In genomic region chr17:38449364-38449763, GRCh38 we compare ENCODE assay signal across 10 cellular contexts. TPM values are rescaled to one million over a fixed set of nuclear protein-coding genes. Genes with fewer than 3 reads are reported as not detected.
DNase-seq lines count a peak whose midpoint lies in the region; TF ChIP-seq lines count a peak whose summit lies in the region.
"Had no signal": no experiment of that assay in that cellular context is flagged by ENCODE, and none has a peak within 500 bp of the region (broad histone marks: within the 10 kb centered on the region; RNA-seq: fewer than 3 reads in every experiment).

No MANE protein-coding gene starts in this region.

- POLR2A ChIA-PET in PC-9 (lab: Charles Lee; ENCODE audit: unreplicated experiment), result no interaction called here
- POLR2A ChIA-PET in SK-N-SH (lab: Yijun Ruan, JAX), result no interaction called here

- H3K4me1 ChIP-seq in ACC112 (ENCODE audit: control insufficient read depth, insufficient read depth, low read length, unreplicated experiment) (peaks cover 61% of the 10 kb centered on the region), PC-9 (replicated peaks; ENCODE audit: insufficient read depth) (peaks cover 71% of the 10 kb centered on the region), SK-N-SH (ENCODE audit: control insufficient read depth in 1 of 2, insufficient read depth in 2 of 2, low read depth in 1 of 2, low read length in 1 of 2) (peaks cover 24 to 50% of the 10 kb centered on the region in 2 experiments; a peak in 3 of 4 replicates), MM.1S (ENCODE audit: low read length) (peaks cover 3% of the 10 kb centered on the region; the same call in 1 of the 2 replicates)

- TF ChIP-seq POLR2A in erythroblast (IDR thresholded peaks at IDR 0.05; ENCODE audit: low read length), result no peak

- intact Hi-C loops in PC-9 (cut with micrococcal nuclease; ENCODE audit: unreplicated experiment), result no loop called here

- no TSS peak for BruUV-seq in PC-9 (replicated peaks; lab: Mats Ljungman, UMichigan)

- H3K27ac ChIP-seq in ACC112 (ENCODE audit: low read depth, low read length) (peak overlapping the region; percentile 29; the same call in 1 of the 2 replicates), PC-9 (peak overlapping the region; percentile 81), SK-N-SH (ENCODE audit: low read depth in 2 of 2, low read length in 1 of 2) (0 out of 4 replicates have a peak overlapping the region, but pooled peaks of 1 of the 2 experiments have one; percentile 17), MM.1S (ENCODE audit: low read length) (no peak overlapping the region)

- H3K4me2 ChIP-seq in PC-9 (peak overlapping the region; percentile 55), SK-N-SH (no peak overlapping the region), MM.1S (ENCODE audit: low read depth, low read length) (no peak overlapping the region)

- H3K79me2 ChIP-seq in ACC112 (ENCODE audit: control insufficient read depth, insufficient read depth, low read length, unreplicated experiment) (peaks cover 60% of the 10 kb centered on the region), PC-9 (ENCODE audit: low read depth) (peaks cover 14% of the 10 kb centered on the region; the same call in 1 of the 2 replicates), SK-N-SH (ENCODE audit: insufficient read depth) (peaks cover 93% of the 10 kb centered on the region), MM.1S (ENCODE audit: low read length) (peaks cover 92% of the 10 kb centered on the region)

- WGBS in SK-N-SH (ENCODE audit: low lambda C conversion rate), result 89% methylated on average over 14 of the region's 15 CpGs

- TF ChIP-seq EP300 in SK-N-SH (IDR thresholded peaks at IDR 0.05; ENCODE audit: borderline replicate concordance in 1 of 2, low read depth in 1 of 2, low read length in 1 of 2), result no peak

- CTCF ChIA-PET in PC-9 (lab: Charles Lee) (no interaction called here), SK-N-SH (lab: Yijun Ruan, JAX) (interaction anchor here (1.0 to 1.6 kb wide), 2 partner anchors 36 to 43 kb away, joined by 3 to 5 read pairs; no protein-coding TSS in a partner anchor)

- H3K9ac ChIP-seq in SK-N-SH (no peak overlapping the region), MM.1S (ENCODE audit: low read length) (no peak overlapping the region)

- H2AFZ ChIP-seq in ACC112 (ENCODE audit: low read length, unreplicated experiment) (no peak overlapping the region), PC-9 (no peak overlapping the region), SK-N-SH (ENCODE audit: low read depth) (no peak overlapping the region), MM.1S (ENCODE audit: low read length) (no peak overlapping the region)

- H3K36me3 ChIP-seq in ACC112 (ENCODE audit: insufficient read depth, low read length) (no peaks in the 10 kb centered on the region), PC-9 (ENCODE audit: low read depth) (no peaks in the 10 kb centered on the region), SK-N-SH (replicated peaks in 1 of 2; ENCODE audit: control insufficient read depth in 1 of 2, insufficient read depth in 2 of 2, low read length in 1 of 2) (peaks cover 0 to 8% of the 10 kb centered on the region in 2 experiments), MM.1S (replicated peaks; ENCODE audit: insufficient read depth, low read length) (no peaks in the 10 kb centered on the region)

- H3K9me3 ChIP-seq in PC-9 (ENCODE audit: insufficient read depth, low read depth) (no peaks in the 10 kb centered on the region), SK-N-SH (no peaks in the 10 kb centered on the region), MM.1S (replicated peaks; ENCODE audit: insufficient read depth, low read length) (no peaks in the 10 kb centered on the region)

- no peak for TF ChIP-seq RAD21 in SK-N-SH (IDR thresholded peaks at IDR 0.05; ENCODE audit: low read length)

- peaks cover 37% of the 10 kb centered on the region for H3F3A ChIP-seq in PC-9 (ENCODE audit: insufficient read depth, low read depth)
- peaks cover 6% of the 10 kb centered on the region for H3F3A ChIP-seq in SK-N-SH (replicated peaks; ENCODE audit: insufficient read depth)
- H3F3A ChIP-seq in MM.1S (ENCODE audit: insufficient read depth, low read length), result no peaks in the 10 kb centered on the region

- H3K4me3 ChIP-seq in ACC112 (ENCODE audit: low read depth, low read length) (no peak overlapping the region), PC-9 (peak overlapping the region; percentile 12; the same call in 1 of the 2 replicates), SK-N-SH (ENCODE audit: low read depth in 2 of 2, low read length in 1 of 2) (no peak overlapping the region), MM.1S (ENCODE audit: low read length) (no peak overlapping the region)

- H3K27me3 ChIP-seq in ACC112 (ENCODE audit: insufficient read depth, low read length), result no peaks in the 10 kb centered on the region
- no peaks in the 10 kb centered on the region for H3K27me3 ChIP-seq in PC-9 (ENCODE audit: insufficient read depth, low read depth)
- no peaks in the 10 kb centered on the region for H3K27me3 ChIP-seq in SK-N-SH (ENCODE audit: insufficient read depth)
- no peaks in the 10 kb centered on the region for H3K27me3 ChIP-seq in MM.1S (replicated peaks; ENCODE audit: insufficient read depth, low read length)

- H3K9me2 ChIP-seq in PC-9 (ENCODE audit: insufficient read depth) (no peaks in the 10 kb centered on the region), SK-N-SH (no peaks in the 10 kb centered on the region), MM.1S (replicated peaks; ENCODE audit: insufficient read depth, low read length) (no peaks in the 10 kb centered on the region)

- peak; percentile 86 to 95 for DNase-seq in PC-9
- DNase-seq in erythroblast (lab: John Stamatoyannopoulos, UW), result peak; percentile 16 to 45
- DNase-seq in myocyte (ENCODE audit: low read depth), result peak; percentile 90
- no peak for DNase-seq in SK-N-SH
- no peak for DNase-seq in amniotic stem cell (lab: John Stamatoyannopoulos, UW)
- no peak for DNase-seq in MM.1S
- DNase-seq in GF-D8 (lab: John Stamatoyannopoulos, UW), result no peak
- DNase-seq: NCI-H82, small intestine had no signal

- no peaks in the 10 kb centered on the region for H4K20me1 ChIP-seq in PC-9 (ENCODE audit: insufficient read depth)
- peaks cover 4% of the 10 kb centered on the region for H4K20me1 ChIP-seq in SK-N-SH (ENCODE audit: insufficient read depth)
- no peaks in the 10 kb centered on the region for H4K20me1 ChIP-seq in MM.1S (ENCODE audit: insufficient read depth, low read length)

- no peak; the same call in 1 of the 2 replicates for TF ChIP-seq CTCF in PC-9 (conservative IDR thresholded peaks at IDR 0.05)
- no peak for TF ChIP-seq CTCF in SK-N-SH (IDR thresholded peaks at IDR 0.05)
- no peak for TF ChIP-seq CTCF in MM.1S (IDR thresholded peaks at IDR 0.05; ENCODE audit: low read length)

TF ChIP-seq in SK-N-SH, 30 proteins besides CTCF, POLR2A, EP300 and RAD21:
- TF ChIP-seq NRF1 (IDR thresholded peaks at IDR 0.05; ENCODE audit: low read depth, low read length) (no peak), FOXM1 (IDR thresholded peaks at IDR 0.05; ENCODE audit: low read depth) (no peak), SMC3 (IDR thresholded peaks at IDR 0.05; ENCODE audit: low read depth, low read length) (no peak), USF2 (IDR thresholded peaks at IDR 0.05; ENCODE audit: borderline replicate concordance, low read depth, low read length) (no peak)

RNA-seq across cellular contexts. Expression of gene ARHGAP23, which starts 21.1 kb away (rescaled TPM):
- total RNA-seq in PC-9 (2021), result 129 and 137 TPM in 2 replicates
- 68.6 and 73.9 TPM in 2 replicates for total RNA-seq in myocyte
- polyA plus RNA-seq in myocyte (2012), result 98.4 TPM
- 10.6 and 19.2 TPM in 2 replicates for polyA plus RNA-seq in SK-N-SH (2012; rRNA removed)
- polyA plus RNA-seq in SK-N-SH (2012; cell fraction: cytosol; rRNA removed), result 14.2 and 19.1 TPM in 2 replicates
- polyA plus RNA-seq in SK-N-SH (2012; cell fraction: nucleus; rRNA removed), result 31.5 and 36.7 TPM in 2 replicates

Comparison
In these comparisons a context has a peak if more than half of its experiments do, and no peak if none do; other contexts are left out.
1. DNase-seq: peak in PC-9 (2 of 2), erythroblast (2 of 2) and myocyte (single experiment); none in SK-N-SH (single experiment), amniotic stem cell (single experiment), MM.1S (single experiment) and GF-D8 (single experiment).